ENCODE assay signal across 32 cellular contexts in the genomic region with DNA sequence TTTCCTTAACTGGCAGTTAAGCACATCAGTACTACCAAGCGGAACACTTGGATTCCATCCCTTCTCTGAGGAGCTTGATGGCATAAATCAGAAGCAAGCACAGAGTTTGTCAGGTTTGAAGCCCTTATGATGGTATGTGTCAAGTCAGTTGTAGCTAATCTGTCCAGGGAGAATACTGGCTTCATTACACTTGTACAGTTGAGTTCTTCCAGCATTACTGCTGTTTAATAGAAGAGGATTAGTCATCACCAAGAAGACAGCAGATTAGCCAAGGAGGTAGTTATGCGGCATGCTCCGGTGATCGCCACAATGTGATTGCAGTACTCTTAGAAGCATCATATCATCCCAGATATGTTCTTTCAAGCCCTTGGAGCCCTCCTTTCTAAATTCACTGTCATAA. TPM values are rescaled to one million over a fixed set of nuclear protein-coding genes. Genes with fewer than 3 reads are reported as not detected.
"Had no signal": no experiment of that assay in that cellular context is flagged by ENCODE, and none has a peak within 500 bp of the region (broad histone marks: within the 10 kb centered on the region; RNA-seq: fewer than 3 reads in every experiment).

No MANE protein-coding gene starts in this region.

- H3K27me3 ChIP-seq: ascending aorta, thyroid gland had no signal

- H2AFZ ChIP-seq: parathyroid adenoma had no signal

- H3K9me3 ChIP-seq: adrenal gland, psoas muscle, right atrium auricular region, thyroid gland, upper lobe of right lung had no signal

- H3K4me3 ChIP-seq: adrenal gland, ascending aorta, cardiac muscle cell, coronary artery, dorsolateral prefrontal cortex, heart right ventricle, psoas muscle, right atrium auricular region, stomach, thyroid gland, upper lobe of right lung had no signal

- H3K36me3 ChIP-seq: adrenal gland, ascending aorta, cardiac muscle cell, heart right ventricle, right atrium auricular region, stomach, thyroid gland, upper lobe of right lung had no signal

- H3K27ac ChIP-seq: adrenal gland, ascending aorta, cardiac muscle cell, coronary artery, dorsolateral prefrontal cortex, foreskin keratinocyte, heart right ventricle, parathyroid adenoma, psoas muscle, right atrium auricular region, stomach, thyroid gland, upper lobe of right lung, VCaP had no signal

- H3K79me2 ChIP-seq: parathyroid adenoma had no signal

- H3K9ac ChIP-seq: parathyroid adenoma had no signal

- H3K4me1 ChIP-seq: foreskin keratinocyte, parathyroid adenoma, psoas muscle, upper lobe of right lung had no signal

- DNase-seq: activated CD4-positive, alpha-beta T cell treated with anti-CD3 and anti-CD28 coated beads for 4 hours; activated CD4-positive, alpha-beta T cell treated with anti-CD3 and anti-CD28 coated beads, Interleukin-2, amount 50 U/mL, for 4 hours; activated effector memory CD4-positive, alpha-beta T cell treated with Interleukin-2 at 50 U/mL for 16 hours; activated naive CD4-positive, alpha-beta T cell treated with anti-CD3 and anti-CD28 coated beads for 36 hours; activated naive CD8-positive, alpha-beta T cell treated with anti-CD3 and anti-CD28 coated beads for 36 hours; adrenal gland; dorsolateral prefrontal cortex; effector memory CD8-positive, alpha-beta T cell; foreskin keratinocyte; heart right ventricle; left cardiac atrium; midbrain; naive thymus-derived CD4-positive, alpha-beta T cell; occipital lobe; psoas muscle; stimulated activated CD4-positive, alpha-beta T cell treated with anti-CD3 and anti-CD28 coated beads, Interleukin-15, amount 100 ng/mL, for 24 hours; stimulated activated CD4-positive, alpha-beta T cell treated with anti-CD3 and anti-CD28 coated beads, Interleukin-2, amount 100 ng/mL, for 24 hours; stimulated activated naive B cell treated with anti-CD40 and anti-IgM and Interleukin-4, amounts not matched to agents 10 μg/mL and 1 μg/mL and 100 μg/mL, for 72 hours; stomach; thyroid gland; upper lobe of right lung had no signal

RNA-seq across cellular contexts. Expression of a gene that starts 2.1 kb away (rescaled TPM):
- total RNA-seq: activated naive CD4-positive, alpha-beta T cell treated with anti-CD3 and anti-CD28 coated beads for 36 hours; activated naive CD8-positive, alpha-beta T cell treated with anti-CD3 and anti-CD28 coated beads for 36 hours; ascending aorta; esophagus mucosa; foreskin keratinocyte; naive thymus-derived CD4-positive, alpha-beta T cell; neural crest cell; psoas muscle; T-helper 1 cell treated with Interleukin-12 subunit alpha and Interleukin-12 subunit beta and Interleukin-4 antibody, amounts not matched to agents 30 ng/mL and 1 ng/mL, for 36 hours had no signal
- polyA plus RNA-seq: cardiac muscle cell; foreskin keratinocyte; heart right ventricle; naive thymus-derived CD4-positive, alpha-beta T cell had no signal

RNA-seq across cellular contexts. Expression of a gene that starts 13.8 kb away (rescaled TPM):
- total RNA-seq: activated naive CD4-positive, alpha-beta T cell treated with anti-CD3 and anti-CD28 coated beads for 36 hours; activated naive CD8-positive, alpha-beta T cell treated with anti-CD3 and anti-CD28 coated beads for 36 hours; adrenal gland; ascending aorta; cardiac muscle cell; cerebellum; dorsolateral prefrontal cortex; esophagus mucosa; foreskin keratinocyte; heart right ventricle; left cardiac atrium; lower leg skin; naive thymus-derived CD4-positive, alpha-beta T cell; neural crest cell; occipital lobe; psoas muscle; right atrium auricular region; T-helper 1 cell treated with Interleukin-12 subunit alpha and Interleukin-12 subunit beta and Interleukin-4 antibody, amounts not matched to agents 30 ng/mL and 1 ng/mL, for 36 hours; thyroid gland; upper lobe of right lung had no signal
- polyA plus RNA-seq: adrenal gland; cardiac muscle cell; foreskin keratinocyte; heart right ventricle; naive thymus-derived CD4-positive, alpha-beta T cell; psoas muscle; stomach had no signal
